9 cellular contexts compared by ENCODE assay signal in the genomic region with DNA sequence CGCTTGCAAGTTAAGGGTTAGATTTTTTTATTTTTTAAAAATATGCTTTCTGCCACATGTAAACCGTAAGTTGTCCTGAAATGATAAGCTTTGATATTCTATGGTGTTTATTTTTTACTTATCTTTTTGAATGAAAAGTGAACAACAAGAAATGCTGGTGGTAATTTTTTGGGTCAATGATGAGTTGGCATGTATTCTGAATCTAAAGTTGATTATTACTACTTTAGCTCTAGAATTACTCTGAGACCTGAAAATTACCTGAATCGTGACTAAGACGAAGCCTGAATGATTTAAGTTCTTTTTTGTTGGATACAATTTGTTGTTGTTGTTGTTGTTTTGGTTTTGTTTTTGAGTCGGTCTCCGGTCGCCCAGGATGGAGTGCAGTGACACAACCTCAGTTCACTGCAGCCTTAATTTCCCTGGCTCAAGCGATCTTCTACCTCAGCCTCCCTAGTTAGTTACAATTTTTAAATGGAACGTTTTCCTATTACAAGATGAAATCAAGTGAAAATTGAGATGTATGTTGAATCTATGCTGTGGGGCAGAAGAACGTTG. TPM values are rescaled to one million over a fixed set of nuclear protein-coding genes. Genes with fewer than 3 reads are reported as not detected.
DNase-seq lines count a peak whose midpoint lies in the region; ATAC-seq, FAIRE-seq and TF ChIP-seq lines count a peak whose summit lies in the region.
"Had no signal": no experiment of that assay in that cellular context is flagged by ENCODE, and none has a peak within 500 bp of the region (broad histone marks: within the 10 kb centered on the region; RNA-seq: fewer than 3 reads in every experiment).

No MANE protein-coding gene starts in this region.

- peaks cover 8 to 54% (median 15%) of the 10 kb centered on the region in 3 donors for H3K36me3 Mint-ChIP-seq in CD8-positive, alpha-beta memory T cell

- CTCF ChIA-PET in CD8-positive, alpha-beta memory T cell (lab: Charles Lee) = no interaction called here
- CTCF ChIA-PET in OCI-LY7 (lab: Charles Lee; ENCODE audit: unreplicated experiment) (no interaction called here), endothelial cell of umbilical vein (lab: Charles Lee) (interaction anchor here (1.3 to 1.6 kb wide), 2 partner anchors 14 to 19 kb away, joined by 4 to 8 read pairs; no protein-coding TSS in a partner anchor)

- intact Hi-C loops in OCI-LY7 (cut with micrococcal nuclease; ENCODE audit: unreplicated experiment) = loop anchor here (1.0 to 5.0 kb wide), 2 partner anchors 63 to 505 kb away; partner anchors contain the start of gene ACADM
- intact Hi-C loops in endothelial cell of umbilical vein (cut with micrococcal nuclease) = loop anchor here (1.0 to 5.0 kb wide), 6 partner anchors 22 to 1054 kb away; partner anchors contain the start of genes ACADM, CRYZ and TYW3

- H3K4me3 Mint-ChIP-seq in CD8-positive, alpha-beta memory T cell = peak overlapping the region; percentile 94 to 100 (median 98)

- H3K4me1 ChIP-seq in CD8-positive, alpha-beta memory T cell (ENCODE audit: insufficient read depth, low read length) = peaks cover 54% of the 10 kb centered on the region
- peaks cover 49% of the 10 kb centered on the region for H3K4me1 ChIP-seq in OCI-LY7 (ENCODE audit: insufficient read depth, low read length, poor library complexity, severe bottlenecking)
- H3K4me1 ChIP-seq in endothelial cell of umbilical vein (ENCODE audit: control insufficient read depth, extremely low read depth, insufficient read depth, low read length) = peaks cover 33% of the 10 kb centered on the region
- H3K4me1 ChIP-seq in neutrophil (ENCODE audit: control insufficient read depth in 1 of 2, insufficient read depth in 1 of 2, low read depth in 1 of 2, low read length in 1 of 2) = peaks cover 40 to 41% of the 10 kb centered on the region in 2 experiments

- DNase-seq in CD8-positive, alpha-beta memory T cell = no peak
- no peak for DNase-seq in OCI-LY7 (ENCODE audit: low spot score)
- no peak for DNase-seq in endothelial cell of umbilical vein (ENCODE audit: low read depth, low spot score)
- no peak for DNase-seq in superior temporal gyrus (ENCODE audit: extremely low spot score)
- DNase-seq in MV-4-11 (lab: John Stamatoyannopoulos, UW) = no peak
- DNase-seq: stimulated activated CD4-positive, alpha-beta T cell treated with anti-CD3 and anti-CD28 coated beads, Interleukin-2, amount 100 ng/mL, for 48 hours had no signal

- H3K4me2 ChIP-seq in OCI-LY7 (ENCODE audit: low read length) (peak overlapping the region; percentile 84), endothelial cell of umbilical vein (ENCODE audit: insufficient read depth, low read length) (peak overlapping the region; percentile 94)

- H2AFZ ChIP-seq in OCI-LY7 (ENCODE audit: low read length) (no peak overlapping the region), endothelial cell of umbilical vein (ENCODE audit: low read depth, low read length) (no peak overlapping the region)

- H3K79me2 ChIP-seq in OCI-LY7 (ENCODE audit: insufficient read depth, low read depth, low read length) = peaks cover 74% of the 10 kb centered on the region
- H3K79me2 ChIP-seq in endothelial cell of umbilical vein (ENCODE audit: control insufficient read depth, insufficient read depth, low read length) = peaks cover 57% of the 10 kb centered on the region

- peak overlapping the region; percentile 94 for H3K4me3 ChIP-seq in CD8-positive, alpha-beta memory T cell (ENCODE audit: low read length)
- H3K4me3 ChIP-seq in OCI-LY7 (ENCODE audit: low read depth, low read length, poor library complexity, severe bottlenecking) = peak overlapping the region; percentile 93
- peak overlapping the region; percentile 62 to 99 (median 96) for H3K4me3 ChIP-seq in endothelial cell of umbilical vein (replicated peaks in 1 of 3; ENCODE audit: insufficient read depth in 1 of 3, low read depth in 1 of 3, low read length in 3 of 3)
- peak overlapping the region; percentile 74 to 76 for H3K4me3 ChIP-seq in neutrophil (ENCODE audit: low read depth in 1 of 2, low read length in 1 of 2)

- BruUV-seq in OCI-LY7 (replicated peaks; lab: Mats Ljungman, UMichigan) (no TSS peak), endothelial cell of umbilical vein (replicated peaks; lab: Mats Ljungman, UMichigan) (no TSS peak)

- dilution Hi-C loops in endothelial cell of umbilical vein (cut with MboI; ENCODE audit: extremely low pct_ligation_motif_present, low sequenced_read_pairs) = no loop called here

- H3K9me1 ChIP-seq in endothelial cell of umbilical vein (replicated peaks; ENCODE audit: control insufficient read depth, extremely low read depth, insufficient read depth, low read length) = no peaks in the 10 kb centered on the region

- no peak for FAIRE-seq in endothelial cell of umbilical vein (lab: Jason Lieb, UNC)

- H3K27ac ChIP-seq in CD8-positive, alpha-beta memory T cell (ENCODE audit: low read depth, low read length) = peak overlapping the region; percentile 90
- H3K27ac ChIP-seq in OCI-LY7 (ENCODE audit: low read depth, low read length, poor library complexity, severe bottlenecking) = peak overlapping the region; percentile 94
- H3K27ac ChIP-seq in endothelial cell of umbilical vein (ENCODE audit: insufficient read depth, low read depth, low read length) = peak overlapping the region; percentile 83
- H3K27ac ChIP-seq in neutrophil = peak overlapping the region; percentile 87

- H4K20me1 ChIP-seq in OCI-LY7 (ENCODE audit: insufficient read depth, low read length) (peaks cover 52% of the 10 kb centered on the region), endothelial cell of umbilical vein (replicated peaks; ENCODE audit: control insufficient read depth, extremely low read depth, insufficient read depth, low read length) (peaks cover 3% of the 10 kb centered on the region)

- H3K27ac Mint-ChIP-seq in CD8-positive, alpha-beta memory T cell = peak overlapping the region; percentile 92 to 99 (median 98)

- TF ChIP-seq CTCF in OCI-LY7 (conservative IDR thresholded peaks at IDR 0.05; ENCODE audit: low read length) (no peak), endothelial cell of umbilical vein (IDR thresholded peaks at IDR 0.05; ENCODE audit: extremely low read depth in 1 of 2, insufficient read depth in 1 of 2, low read depth in 1 of 2, low read length in 2 of 2) (no peak), neutrophil (IDR thresholded peaks at IDR 0.05) (no peak)

- H3K27me3 ChIP-seq in CD8-positive, alpha-beta memory T cell (ENCODE audit: insufficient read depth, low read length, poor library complexity, severe bottlenecking) = no peaks in the 10 kb centered on the region
- H3K27me3 ChIP-seq in endothelial cell of umbilical vein (ENCODE audit: control insufficient read depth in 2 of 2, insufficient read depth in 2 of 2, low read length in 2 of 2) = no peaks in the 10 kb centered on the region
- no peaks in the 10 kb centered on the region for H3K27me3 ChIP-seq in neutrophil

- no peaks in the 10 kb centered on the region for H3K9me3 Mint-ChIP-seq in CD8-positive, alpha-beta memory T cell

- peaks cover 0 to 3% of the 10 kb centered on the region in 2 donors for H3K27me3 Mint-ChIP-seq in CD8-positive, alpha-beta memory T cell

- peak overlapping the region; percentile 98 for H3K9ac ChIP-seq in endothelial cell of umbilical vein (replicated peaks; ENCODE audit: extremely low read depth, insufficient read depth, low read length)

- H3K9me3 ChIP-seq in CD8-positive, alpha-beta memory T cell (ENCODE audit: low read length) = no peaks in the 10 kb centered on the region
- H3K9me3 ChIP-seq in OCI-LY7 (ENCODE audit: low read length) = no peaks in the 10 kb centered on the region
- H3K9me3 ChIP-seq in endothelial cell of umbilical vein (replicated peaks; ENCODE audit: control insufficient read depth, insufficient read depth, low read length) = no peaks in the 10 kb centered on the region
- H3K9me3 ChIP-seq in neutrophil = no peaks in the 10 kb centered on the region

- ATAC-seq in HG02840 (IDR thresholded peaks at IDR 0.05; ENCODE audit: low FRiP score, unreplicated experiment) = no peak
- ATAC-seq in GM18519 (IDR thresholded peaks at IDR 0.05; ENCODE audit: low FRiP score, unreplicated experiment) = no peak

- H3K9me2 ChIP-seq in OCI-LY7 (ENCODE audit: insufficient read depth, low read length) = no peaks in the 10 kb centered on the region

- peaks cover 67 to 80% (median 77%) of the 10 kb centered on the region in 3 donors for H3K4me1 Mint-ChIP-seq in CD8-positive, alpha-beta memory T cell

- POLR2A ChIA-PET in CD8-positive, alpha-beta memory T cell (lab: Charles Lee) = interaction anchor here (1.0 to 2.0 kb wide), 2 partner anchors 11 to 64 kb away, joined by 3 to 7 read pairs; no protein-coding TSS in a partner anchor
- POLR2A ChIA-PET in OCI-LY7 (lab: Charles Lee) (interaction anchor here (0.7 to 4.8 kb wide), 6 partner anchors 13 to 468 kb away, joined by 3 to 74 read pairs (median 5); partner anchors contain the start of gene ACADM), endothelial cell of umbilical vein (lab: Charles Lee) (interaction anchor here (1.0 kb wide), 1 partner anchor 10 kb away, joined by 4 read pairs; the partner anchor contains the start of gene MSH4)

- TF ChIP-seq POLR2A in endothelial cell of umbilical vein (IDR thresholded peaks at IDR 0.05; ENCODE audit: low read depth, low read length) = peak; percentile 2

- H3K36me3 ChIP-seq in CD8-positive, alpha-beta memory T cell (ENCODE audit: insufficient read depth, low read length) = peaks cover 21% of the 10 kb centered on the region
- H3K36me3 ChIP-seq in OCI-LY7 (ENCODE audit: insufficient read depth, low read length) = peaks cover 59% of the 10 kb centered on the region
- peaks cover 7 to 15% of the 10 kb centered on the region in 2 experiments for H3K36me3 ChIP-seq in endothelial cell of umbilical vein (ENCODE audit: control insufficient read depth in 2 of 2, extremely low read depth in 1 of 2, insufficient read depth in 2 of 2, low read length in 2 of 2)
- H3K36me3 ChIP-seq in neutrophil = peaks cover 28% of the 10 kb centered on the region

RNA-seq across cellular contexts. Expression of gene RABGGTB, which starts 0.9 kb away (rescaled TPM):
- 100 to 1,000 TPM; 208 to 212 TPM for total RNA-seq in CD8-positive, alpha-beta memory T cell
- polyA plus RNA-seq in CD8-positive, alpha-beta memory T cell = 7.5 TPM
- total RNA-seq in OCI-LY7 (2014; rRNA removed; shearing (Covaris generic)) = 128 and 132 TPM in 2 replicates
- total RNA-seq in OCI-LY7 (2022) (144 and 165 TPM in 2 replicates), endothelial cell of umbilical vein (103 and 114 TPM in 2 replicates)
- polyA plus RNA-seq in endothelial cell of umbilical vein = 51.4 and 78.2 TPM in 2 replicates
- polyA plus RNA-seq in endothelial cell of umbilical vein (2011; cell fraction: cytosol; rRNA removed) = 55.7 and 56.9 TPM in 2 replicates
- 237 and 375 TPM in 2 replicates for polyA plus RNA-seq in endothelial cell of umbilical vein (2011; cell fraction: nucleus; rRNA removed)
- 125 and 132 TPM in 2 replicates for polyA plus RNA-seq in endothelial cell of umbilical vein (2012)
- polyA minus RNA-seq in endothelial cell of umbilical vein = 97.6 and 132 TPM in 2 replicates
- 72.2 TPM for polyA minus RNA-seq in endothelial cell of umbilical vein (2011; cell fraction: cytosol; rRNA and poly(A)+ RNA removed)
- 180 and 255 TPM in 2 replicates for polyA minus RNA-seq in endothelial cell of umbilical vein (2011; cell fraction: nucleus; rRNA and poly(A)+ RNA removed)

RNA-seq across cellular contexts. Expression of gene MSH4, which starts 9.7 kb away (rescaled TPM):
- under 1 TPM; 0.50 to 0.58 TPM for total RNA-seq in CD8-positive, alpha-beta memory T cell
- polyA plus RNA-seq in CD8-positive, alpha-beta memory T cell = not detected
- 0.05 and 0.73 TPM in 2 replicates for total RNA-seq in OCI-LY7 (2014; rRNA removed; shearing (Covaris generic))
- 0.65 and 0.80 TPM in 2 replicates for total RNA-seq in OCI-LY7 (2022)
- 0.09 and 0.29 TPM in 2 replicates for total RNA-seq in endothelial cell of umbilical vein
- 0.01 TPM in 1 of 2 replicates, not detected in the other for polyA plus RNA-seq in endothelial cell of umbilical vein
- polyA plus RNA-seq in endothelial cell of umbilical vein (2011; cell fraction: cytosol; rRNA removed) = 0.03 TPM in 1 of 2 replicates, not detected in the other
- polyA plus RNA-seq in endothelial cell of umbilical vein (2011; cell fraction: nucleus; rRNA removed) = 0.20 and 0.27 TPM in 2 replicates
- polyA plus RNA-seq in endothelial cell of umbilical vein (2012) = not detected in 2 replicates
- polyA minus RNA-seq in endothelial cell of umbilical vein = 0.07 TPM in 1 of 2 replicates, not detected in the other
- polyA minus RNA-seq in endothelial cell of umbilical vein (2011; cell fraction: cytosol; rRNA and poly(A)+ RNA removed) = not detected
- polyA minus RNA-seq in endothelial cell of umbilical vein (2011; cell fraction: nucleus; rRNA and poly(A)+ RNA removed) = 0.53 and 0.58 TPM in 2 replicates
